Comparison of ENCODE assay signal across 23 cellular contexts in genomic region chr19:18768046-18768771, GRCh38. TPM values are rescaled to one million over a fixed set of nuclear protein-coding genes. Genes with fewer than 3 reads are reported as not detected.
DNase-seq lines count a peak whose midpoint lies in the region; ATAC-seq and TF ChIP-seq lines count a peak whose summit lies in the region.
"Had no signal": no experiment of that assay in that cellular context is flagged by ENCODE, and none has a peak within 500 bp of the region (broad histone marks: within the 10 kb centered on the region; RNA-seq: fewer than 3 reads in every experiment).

No MANE protein-coding gene starts in this region.

- H3K27me3 Mint-ChIP-seq in GM23338 (ENCODE audit: insufficient read depth, low read depth, poor library complexity), result peaks cover 54% of the 10 kb centered on the region
- H3K27me3 Mint-ChIP-seq in neural progenitor cell (ENCODE audit: insufficient read depth, low read depth), result peaks cover 8% of the 10 kb centered on the region
- H3K27me3 Mint-ChIP-seq: activated CD4-positive, alpha-beta T cell treated with anti-CD3 and anti-CD28 coated beads, Interleukin-2, amount 10 ng/mL, durations not matched to agents 24 days and 14 days; activated naive CD8-positive, alpha-beta T cell treated with anti-CD3 and anti-CD28 coated beads for 36 hours; activated T-helper 17 cell treated with anti-CD3 and anti-CD28 coated beads, Interleukin-2, amount 50 U/mL, for 72 hours; effector memory CD8-positive, alpha-beta T cell; T-cell had no signal

- in situ Hi-C loops in brain microvascular endothelial cell (cut with HindIII; ENCODE audit: low pct_ligation_motif_present, low sequenced_read_pairs), result no loop called here

- H3F3A ChIP-seq in GM23338 (replicated peaks; ENCODE audit: low read depth) (no peaks in the 10 kb centered on the region), neural progenitor cell (ENCODE audit: low read depth) (peaks cover 5% of the 10 kb centered on the region)

- H3K4me1 Mint-ChIP-seq in GM23338 (no peaks in the 10 kb centered on the region), neural progenitor cell (no peaks in the 10 kb centered on the region)
- no peaks in the 10 kb centered on the region for H3K4me1 Mint-ChIP-seq in stimulated activated effector memory CD8-positive, alpha-beta T cell treated with anti-CD3 and anti-CD28 coated beads, Interleukin-12 subunit alpha, Interleukin-12 subunit beta, amount 100 ng/mL, for 72 hours
- H3K4me1 Mint-ChIP-seq: activated CD4-positive, alpha-beta T cell treated with anti-CD3 and anti-CD28 coated beads, Interleukin-2, amount 10 ng/mL, durations not matched to agents 24 days and 14 days; activated naive CD8-positive, alpha-beta T cell treated with anti-CD3 and anti-CD28 coated beads for 36 hours; activated T-helper 17 cell treated with anti-CD3 and anti-CD28 coated beads, Interleukin-2, amount 50 U/mL, for 72 hours; CD8-positive, alpha-beta memory T cell; T-cell had no signal

- H3K27ac Mint-ChIP-seq in GM23338 (no peak overlapping the region), neural progenitor cell (no peak overlapping the region)
- H3K27ac Mint-ChIP-seq in stimulated activated effector memory CD8-positive, alpha-beta T cell treated with anti-CD3 and anti-CD28 coated beads, Interleukin-12 subunit alpha, Interleukin-12 subunit beta, amount 100 ng/mL, for 72 hours, result no peak overlapping the region
- H3K27ac Mint-ChIP-seq: activated CD4-positive, alpha-beta T cell treated with anti-CD3 and anti-CD28 coated beads, Interleukin-2, amount 10 ng/mL, durations not matched to agents 24 days and 14 days; activated naive CD8-positive, alpha-beta T cell treated with anti-CD3 and anti-CD28 coated beads for 36 hours; activated T-helper 17 cell treated with anti-CD3 and anti-CD28 coated beads, Interleukin-2, amount 50 U/mL, for 72 hours; CD8-positive, alpha-beta memory T cell; effector memory CD8-positive, alpha-beta T cell; T-cell had no signal

- no peaks in the 10 kb centered on the region for H3K79me2 ChIP-seq in GM23338 (replicated peaks; ENCODE audit: insufficient read depth)
- H3K79me2 ChIP-seq in neural progenitor cell (ENCODE audit: low read depth), result no peaks in the 10 kb centered on the region

- H3K36me3 ChIP-seq in BE2C (no peaks in the 10 kb centered on the region), GM23338 (ENCODE audit: insufficient read depth) (no peaks in the 10 kb centered on the region), brain microvascular endothelial cell (replicated peaks) (no peaks in the 10 kb centered on the region), neural progenitor cell (no peaks in the 10 kb centered on the region), WERI-Rb-1 (no peaks in the 10 kb centered on the region)
- H3K36me3 ChIP-seq: left lung had no signal

- H3K4me3 ChIP-seq in BE2C (ENCODE audit: low read depth, low read length) (peak overlapping the region; percentile 24; the same call in 1 of the 2 replicates), GM23338 (no peak overlapping the region), brain microvascular endothelial cell (ENCODE audit: low read depth, low read length) (no peak overlapping the region), neural progenitor cell (no peak overlapping the region), coronary artery (no peak overlapping the region), WERI-Rb-1 (ENCODE audit: low read depth, low read length) (no peak overlapping the region)
- H3K4me3 ChIP-seq: body of pancreas, left lung had no signal

- H3K9me3 Mint-ChIP-seq in GM23338 (no peaks in the 10 kb centered on the region), neural progenitor cell (no peaks in the 10 kb centered on the region)
- H3K9me3 Mint-ChIP-seq in stimulated activated effector memory CD8-positive, alpha-beta T cell treated with anti-CD3 and anti-CD28 coated beads, Interleukin-12 subunit alpha, Interleukin-12 subunit beta, amount 100 ng/mL, for 72 hours, result no peaks in the 10 kb centered on the region
- H3K9me3 Mint-ChIP-seq: activated CD4-positive, alpha-beta T cell treated with anti-CD3 and anti-CD28 coated beads, Interleukin-2, amount 10 ng/mL, durations not matched to agents 24 days and 14 days; activated naive CD8-positive, alpha-beta T cell treated with anti-CD3 and anti-CD28 coated beads for 36 hours; activated T-helper 17 cell treated with anti-CD3 and anti-CD28 coated beads, Interleukin-2, amount 50 U/mL, for 72 hours; effector memory CD8-positive, alpha-beta T cell; T-cell had no signal

- H3K27ac ChIP-seq in GM23338 (ENCODE audit: low read depth) (no peak overlapping the region), brain microvascular endothelial cell (no peak overlapping the region), neural progenitor cell (no peak overlapping the region), coronary artery (no peak overlapping the region), WERI-Rb-1 (no peak overlapping the region)
- H3K27ac ChIP-seq: body of pancreas, left lung had no signal

- peak; percentile 87 for DNase-seq in BE2C
- DNase-seq in GM23338 (ENCODE audit: low spot score), result peak; percentile 63
- no peak for DNase-seq in brain microvascular endothelial cell
- DNase-seq in neural progenitor cell (ENCODE audit: low spot score), result no peak
- no peak for DNase-seq in coronary artery (ENCODE audit: low spot score)
- no peak for DNase-seq in stimulated activated effector memory CD8-positive, alpha-beta T cell treated with anti-CD3 and anti-CD28 coated beads, Interleukin-12 subunit alpha, Interleukin-12 subunit beta, amount 100 ng/mL, for 72 hours (ENCODE audit: low spot score in 2 of 2)
- DNase-seq in WERI-Rb-1, result no peak
- DNase-seq: activated CD4-positive, alpha-beta T cell treated with anti-CD3 and anti-CD28 coated beads, Interleukin-2, amount 10 ng/mL, durations not matched to agents 24 days and 14 days; activated naive CD8-positive, alpha-beta T cell treated with anti-CD3 and anti-CD28 coated beads for 36 hours; CD8-positive, alpha-beta memory T cell; effector memory CD8-positive, alpha-beta T cell; KBM-7; left lung; midbrain; NCI-H1436 treated with DMSO at 0.1 percent for 48 hours; NCI-H446; NK-92 treated with Interleukin-12 subunit alpha and Interleukin-12 subunit beta, amount 100 ng/mL, for 24 hours; stimulated activated CD8-positive, alpha-beta memory T cell treated with anti-CD3 and anti-CD28 coated beads, Interleukin-4, amount 100 ng/mL, for 48 hours; T-cell had no signal

- H3K36me3 Mint-ChIP-seq in GM23338 (ENCODE audit: low read depth) (no peaks in the 10 kb centered on the region), neural progenitor cell (no peaks in the 10 kb centered on the region)
- no peaks in the 10 kb centered on the region for H3K36me3 Mint-ChIP-seq in stimulated activated effector memory CD8-positive, alpha-beta T cell treated with anti-CD3 and anti-CD28 coated beads, Interleukin-12 subunit alpha, Interleukin-12 subunit beta, amount 100 ng/mL, for 72 hours
- H3K36me3 Mint-ChIP-seq: CD8-positive, alpha-beta memory T cell had no signal

- peaks cover 15% of the 10 kb centered on the region for H4K20me1 ChIP-seq in GM23338 (replicated peaks; ENCODE audit: insufficient read depth)
- peaks cover 18% of the 10 kb centered on the region for H4K20me1 ChIP-seq in neural progenitor cell (ENCODE audit: low read depth)

- TF ChIP-seq CTCF in BE2C (IDR thresholded peaks at IDR 0.05; ENCODE audit: low read depth, low read length) (no peak), GM23338 (conservative IDR thresholded peaks at IDR 0.05; ENCODE audit: low read depth in 2 of 2) (peak in 1 of 2 experiments; percentile 45; a peak in 3 of 4 replicates), brain microvascular endothelial cell (IDR thresholded peaks at IDR 0.05; ENCODE audit: low read depth, low read length, missing control alignments) (peak; percentile 30), neural progenitor cell (IDR thresholded peaks at IDR 0.05) (peak; percentile 35), coronary artery (IDR thresholded peaks at IDR 0.05) (no peak), WERI-Rb-1 (IDR thresholded peaks at IDR 0.05; ENCODE audit: low read depth, low read length) (no peak)

- H3K9me3 ChIP-seq in BE2C (no peaks in the 10 kb centered on the region), neural progenitor cell (ENCODE audit: low read depth) (no peaks in the 10 kb centered on the region), WERI-Rb-1 (ENCODE audit: severe bottlenecking) (no peaks in the 10 kb centered on the region)
- H3K9me3 ChIP-seq: body of pancreas, left lung had no signal

- ATAC-seq in GM23338, result peak; percentile 50
- ATAC-seq in stimulated activated effector memory CD8-positive, alpha-beta T cell treated with anti-CD3 and anti-CD28 coated beads, Interleukin-12 subunit alpha, Interleukin-12 subunit beta, amount 100 ng/mL, for 72 hours, result no peak
- ATAC-seq: activated T-helper 17 cell treated with anti-CD3 and anti-CD28 coated beads, Interleukin-2, amount 50 U/mL, for 72 hours; effector memory CD8-positive, alpha-beta T cell; T-cell had no signal

- H2AFZ ChIP-seq in GM23338 (no peak overlapping the region), neural progenitor cell (replicated peaks) (no peak overlapping the region)

- no peaks in the 10 kb centered on the region for H3K9me2 ChIP-seq in GM23338 (ENCODE audit: insufficient read depth)

- H3K4me2 ChIP-seq in GM23338 (no peak overlapping the region), neural progenitor cell (no peak overlapping the region)

- no peak overlapping the region for H3K9ac ChIP-seq in neural progenitor cell

- H3K4me3 Mint-ChIP-seq in GM23338 (no peak overlapping the region), neural progenitor cell (no peak overlapping the region)
- no peak overlapping the region for H3K4me3 Mint-ChIP-seq in stimulated activated effector memory CD8-positive, alpha-beta T cell treated with anti-CD3 and anti-CD28 coated beads, Interleukin-12 subunit alpha, Interleukin-12 subunit beta, amount 100 ng/mL, for 72 hours
- H3K4me3 Mint-ChIP-seq: activated CD4-positive, alpha-beta T cell treated with anti-CD3 and anti-CD28 coated beads, Interleukin-2, amount 10 ng/mL, durations not matched to agents 24 days and 14 days; activated naive CD8-positive, alpha-beta T cell treated with anti-CD3 and anti-CD28 coated beads for 36 hours; activated T-helper 17 cell treated with anti-CD3 and anti-CD28 coated beads, Interleukin-2, amount 50 U/mL, for 72 hours; CD8-positive, alpha-beta memory T cell; effector memory CD8-positive, alpha-beta T cell; T-cell had no signal

- H3K4me1 ChIP-seq in BE2C (peaks cover 36% of the 10 kb centered on the region), GM23338 (ENCODE audit: insufficient read depth) (no peaks in the 10 kb centered on the region), neural progenitor cell (peaks cover 3% of the 10 kb centered on the region)

- H3K27me3 ChIP-seq in BE2C (no peaks in the 10 kb centered on the region), GM23338 (ENCODE audit: insufficient read depth) (peaks cover 88% of the 10 kb centered on the region), brain microvascular endothelial cell (replicated peaks) (no peaks in the 10 kb centered on the region), neural progenitor cell (peaks cover 25% of the 10 kb centered on the region), WERI-Rb-1 (ENCODE audit: insufficient read depth, low read depth, severe bottlenecking) (no peaks in the 10 kb centered on the region)
- H3K27me3 ChIP-seq: body of pancreas, left lung had no signal

RNA-seq across cellular contexts. Expression of gene COMP, which starts 22.9 kb away (rescaled TPM):
- polyA plus RNA-seq in BE2C (2012; ENCODE audit: insufficient read depth, insufficient read length, low read depth), result 1.2 TPM
- 0.63 TPM in 1 of 2 replicates, not detected in the other for total RNA-seq in GM23338 (2014; rRNA removed; shearing (Covaris generic))
- 0.31 and 0.58 TPM in 2 replicates for polyA plus RNA-seq in GM23338 (2016; fragmentation: Nextera tagmentation; extraction: Ambion mirVana)
- not detected in 2 replicates for total RNA-seq in neural progenitor cell (ENCODE audit: low replicate concordance)
- total RNA-seq: activated CD4-positive, alpha-beta T cell treated with anti-CD3 and anti-CD28 coated beads, Interleukin-2, amount 10 ng/mL, durations not matched to agents 24 days and 14 days; activated naive CD8-positive, alpha-beta T cell treated with anti-CD3 and anti-CD28 coated beads for 36 hours; activated T-helper 17 cell treated with anti-CD3 and anti-CD28 coated beads, Interleukin-2, amount 50 U/mL, for 72 hours; CD8-positive, alpha-beta memory T cell; glomerular endothelial cell; T-cell had no signal
- polyA plus RNA-seq: CD8-positive, alpha-beta memory T cell; neural cell had no signal

Comparison
In these comparisons a context has a peak if more than half of its experiments do, and no peak if none do; other contexts are left out.
1. DNase-seq: peak in BE2C (single experiment) and GM23338 (single experiment); none in brain microvascular endothelial cell (single experiment), neural progenitor cell (single experiment), coronary artery (single experiment), stimulated activated effector memory CD8-positive, alpha-beta T cell treated with anti-CD3 and anti-CD28 coated beads, Interleukin-12 subunit alpha, Interleukin-12 subunit beta, amount 100 ng/mL, for 72 hours (0 of 2) and WERI-Rb-1 (single experiment).
2. CTCF ChIP-seq: peak in brain microvascular endothelial cell (single experiment) and neural progenitor cell (single experiment); none in BE2C (single experiment), coronary artery (single experiment) and WERI-Rb-1 (single experiment).